In genomic region chr15:40271915-40272712, GRCh38 we compare ENCODE assay signal across 1 cellular context.
TF ChIP-seq lines count a peak whose summit lies in the region.

No MANE protein-coding gene starts in this region.

TF ChIP-seq in HepG2, 621 proteins besides CTCF, POLR2A, EP300 and RAD21 (continued from another document):
- TF ChIP-seq ZNF609 (CRISPR knock-in tag; IDR thresholded peaks at IDR 0.05; ENCODE audit: borderline replicate concordance) (0 out of 2 replicates have a peak, but pooled peaks have one; percentile 12), HNF4G (IDR thresholded peaks at IDR 0.05; ENCODE audit: borderline replicate concordance, low read depth, low read length) (peak; percentile 36; the same call in 1 of the 2 replicates), HNF4G (CRISPR knock-in tag; IDR thresholded peaks at IDR 0.05; ENCODE audit: borderline replicate concordance, low read depth) (peak; percentile 41; the same call in 1 of the 2 replicates), ZNF891 (CRISPR knock-in tag; IDR thresholded peaks at IDR 0.05) (no peak), SMC3 (IDR thresholded peaks at IDR 0.05; ENCODE audit: low read length) (no peak), ZNF234 (CRISPR knock-in tag; conservative IDR thresholded peaks at IDR 0.05) (no peak), RAD51 (IDR thresholded peaks at IDR 0.05; ENCODE audit: borderline replicate concordance) (no peak), CENPT (CRISPR knock-in tag; IDR thresholded peaks at IDR 0.05; ENCODE audit: low read depth) (no peak), PHF21A (CRISPR knock-in tag; IDR thresholded peaks at IDR 0.05) (peak; percentile 53; the same call in 1 of the 2 replicates), AHR (CRISPR knock-in tag; IDR thresholded peaks at IDR 0.05) (no peak), ZNF513 (CRISPR knock-in tag; conservative IDR thresholded peaks at IDR 0.05) (no peak), SIX1 (CRISPR knock-in tag; IDR thresholded peaks at IDR 0.05; ENCODE audit: borderline replicate concordance) (no peak), THRA (CRISPR knock-in tag; IDR thresholded peaks at IDR 0.05; ENCODE audit: borderline replicate concordance) (peak; percentile 62; the same call in 1 of the 2 replicates), ASH2L (IDR thresholded peaks at IDR 0.05; ENCODE audit: insufficient read length, low read depth, low read length) (no peak), ZNF646 (CRISPR knock-in tag; IDR thresholded peaks at IDR 0.05) (0 out of 2 replicates have a peak, but pooled peaks have one; percentile 23), SRSF4 (IDR thresholded peaks at IDR 0.05; ENCODE audit: low read depth, low read length, poor library complexity, severe bottlenecking) (no peak), SRY (CRISPR knock-in tag; IDR thresholded peaks at IDR 0.05) (no peak)
